ENCODE assay signal across 23 cellular contexts in genomic region chr1:222522105-222522915, GRCh38. TPM values are rescaled to one million over a fixed set of nuclear protein-coding genes. Genes with fewer than 3 reads are reported as not detected.
DNase-seq lines count a peak whose midpoint lies in the region; ATAC-seq, FAIRE-seq and TF ChIP-seq lines count a peak whose summit lies in the region.
"Had no signal": no experiment of that assay in that cellular context is flagged by ENCODE, and none has a peak within 500 bp of the region (broad histone marks: within the 10 kb centered on the region; RNA-seq: fewer than 3 reads in every experiment).

No MANE protein-coding gene starts in this region.

- peaks cover 4% of the 10 kb centered on the region for H3K27me3 Mint-ChIP-seq in GM23338 (ENCODE audit: insufficient read depth, low read depth, poor library complexity)
- peaks cover 4% of the 10 kb centered on the region for H3K27me3 Mint-ChIP-seq in activated CD8-positive, alpha-beta T cell treated with anti-CD3 and anti-CD28 coated beads, Interleukin-2, amount 10 ng/mL, durations not matched to agents 7 days and 5 days (ENCODE audit: low read depth)

- H3K36me3 ChIP-seq in GM23338 (ENCODE audit: insufficient read depth), result no peaks in the 10 kb centered on the region
- H3K36me3 ChIP-seq in adipocyte (ENCODE audit: control insufficient read depth, insufficient read depth, low read length, severe bottlenecking), result no peaks in the 10 kb centered on the region
- no peaks in the 10 kb centered on the region for H3K36me3 ChIP-seq in kidney (ENCODE audit: control insufficient read depth in 1 of 2, insufficient read depth in 2 of 2, low read length in 2 of 2)
- H3K36me3 ChIP-seq: SJSA1 had no signal

- no peaks in the 10 kb centered on the region for H3K4me1 ChIP-seq in GM23338 (ENCODE audit: insufficient read depth)
- peaks cover 3% of the 10 kb centered on the region for H3K4me1 ChIP-seq in adipocyte (ENCODE audit: control insufficient read depth, insufficient read depth, low read length)
- peaks cover 0 to 3% of the 10 kb centered on the region in 2 donors for H3K4me1 ChIP-seq in kidney (ENCODE audit: control insufficient read depth in 1 of 2, insufficient read depth in 1 of 2, low read depth in 1 of 2, low read length in 2 of 2)
- H3K4me1 ChIP-seq: SJSA1 had no signal

- no peak for FAIRE-seq in kidney (lab: Jason Lieb, UNC)
- FAIRE-seq: GM12892 had no signal

- H3K9ac ChIP-seq in adipocyte (ENCODE audit: low read length) (no peak overlapping the region), kidney (ENCODE audit: low read length in 2 of 2) (no peak overlapping the region)

- H3K27ac Mint-ChIP-seq in GM23338, result no peak overlapping the region
- H3K27ac Mint-ChIP-seq in activated CD8-positive, alpha-beta T cell treated with anti-CD3 and anti-CD28 coated beads, Interleukin-2, amount 10 ng/mL, durations not matched to agents 7 days and 5 days, result no peak overlapping the region
- H3K27ac Mint-ChIP-seq: IgD-negative memory B cell had no signal

- DNase-seq in GM23338 (ENCODE audit: low spot score) (no peak), NOMO-1 treated with dmso at 0.1 percent for 144 hours (lab: John Stamatoyannopoulos, UW; ENCODE audit: unreplicated experiment) (peak; percentile 4), adipocyte (ENCODE audit: low read depth) (no peak), left lobe of liver (ENCODE audit: low spot score) (no peak), DMS114 treated with DMSO at 0.1 percent for 48 hours (lab: John Stamatoyannopoulos, UW; ENCODE audit: unreplicated experiment) (no peak), kidney (no peak), cerebellum (ENCODE audit: low spot score) (no peak)
- DNase-seq in activated CD8-positive, alpha-beta T cell treated with anti-CD3 and anti-CD28 coated beads, Interleukin-2, amount 10 ng/mL, durations not matched to agents 7 days and 5 days, result no peak
- DNase-seq: Calu3; CD4-positive, CD25-positive, alpha-beta regulatory T cell; DMS79; NCI-H1048; NCI-H146; NCI-H2081 treated with DMSO at 0.1 percent for 48 hours; NCI-H2227 treated with DMSO at 0.1 percent for 48 hours; NCI-H526 treated with DMSO at 0.1 percent for 48 hours; NK-92 treated with Interleukin-12 subunit alpha and Interleukin-12 subunit beta, amount 100 ng/mL, for 24 hours had no signal

- TF ChIP-seq CTCF in GM23338 (conservative IDR thresholded peaks at IDR 0.05; ENCODE audit: low read depth in 2 of 2), result no peak
- no peak for TF ChIP-seq CTCF in kidney (IDR thresholded peaks at IDR 0.05; ENCODE audit: borderline replicate concordance, extremely low read depth, insufficient read depth)

- no peaks in the 10 kb centered on the region for H3K79me2 ChIP-seq in GM23338 (replicated peaks; ENCODE audit: insufficient read depth)

- H3K9me3 ChIP-seq in adipocyte (ENCODE audit: control insufficient read depth, low read length) (peaks cover 10% of the 10 kb centered on the region), kidney (ENCODE audit: control insufficient read depth in 1 of 2, low read length in 2 of 2) (peaks cover 4 to 8% of the 10 kb centered on the region in 2 donors)
- H3K9me3 ChIP-seq: SJSA1 had no signal

- no peaks in the 10 kb centered on the region for H3F3A ChIP-seq in GM23338 (replicated peaks; ENCODE audit: low read depth)

- H3K27me3 ChIP-seq in GM23338 (ENCODE audit: insufficient read depth), result no peaks in the 10 kb centered on the region
- H3K27me3 ChIP-seq in adipocyte (replicated peaks; ENCODE audit: control insufficient read depth, insufficient read depth, low read length), result no peaks in the 10 kb centered on the region
- H3K27me3 ChIP-seq: SJSA1 had no signal

- no peaks in the 10 kb centered on the region for H3K9me3 Mint-ChIP-seq in GM23338
- H3K9me3 Mint-ChIP-seq in activated CD8-positive, alpha-beta T cell treated with anti-CD3 and anti-CD28 coated beads, Interleukin-2, amount 10 ng/mL, durations not matched to agents 7 days and 5 days (ENCODE audit: insufficient read depth), result no peaks in the 10 kb centered on the region

- H3K9me2 ChIP-seq in GM23338 (ENCODE audit: insufficient read depth), result no peaks in the 10 kb centered on the region

- H3K4me2 ChIP-seq in GM23338, result no peak overlapping the region

- POLR2A ChIA-PET in activated CD8-positive, alpha-beta T cell treated with anti-CD3 and anti-CD28 coated beads, Interleukin-2, amount 10 ng/mL, durations not matched to agents 7 days and 5 days (lab: Charles Lee), result no interaction called here

- no peak overlapping the region for H3K4me3 Mint-ChIP-seq in GM23338
- no peak overlapping the region for H3K4me3 Mint-ChIP-seq in activated CD8-positive, alpha-beta T cell treated with anti-CD3 and anti-CD28 coated beads, Interleukin-2, amount 10 ng/mL, durations not matched to agents 7 days and 5 days
- H3K4me3 Mint-ChIP-seq: CD4-positive, CD25-positive, alpha-beta regulatory T cell; IgD-negative memory B cell had no signal

- peak overlapping the region; percentile 63; the same call in 1 of the 2 replicates for H2AFZ ChIP-seq in GM23338

- H3K4me3 ChIP-seq in GM23338 (no peak overlapping the region), adipocyte (ENCODE audit: low read length) (peak overlapping the region; percentile 4), kidney (ENCODE audit: low read length in 2 of 2) (no peak overlapping the region)
- H3K4me3 ChIP-seq: SJSA1 had no signal

- H3K27ac ChIP-seq in GM23338 (ENCODE audit: low read depth) (no peak overlapping the region), kidney (ENCODE audit: low read depth in 2 of 2, low read length in 2 of 2) (no peak overlapping the region)
- H3K27ac ChIP-seq: RWPE1, SJSA1 had no signal

- no peaks in the 10 kb centered on the region for H4K20me1 ChIP-seq in GM23338 (replicated peaks; ENCODE audit: insufficient read depth)

- H3K36me3 Mint-ChIP-seq in GM23338 (ENCODE audit: low read depth), result no peaks in the 10 kb centered on the region
- H3K36me3 Mint-ChIP-seq in activated CD8-positive, alpha-beta T cell treated with anti-CD3 and anti-CD28 coated beads, Interleukin-2, amount 10 ng/mL, durations not matched to agents 7 days and 5 days (ENCODE audit: low read depth), result no peaks in the 10 kb centered on the region
- H3K36me3 Mint-ChIP-seq: CD4-positive, CD25-positive, alpha-beta regulatory T cell had no signal

- CTCF ChIA-PET in activated CD8-positive, alpha-beta T cell treated with anti-CD3 and anti-CD28 coated beads, Interleukin-2, amount 10 ng/mL, durations not matched to agents 7 days and 5 days (lab: Charles Lee), result no interaction called here

- intact Hi-C loops in kidney (cut with DNase I), result no loop called here

- H3K4me1 Mint-ChIP-seq in GM23338, result no peaks in the 10 kb centered on the region
- peaks cover 3% of the 10 kb centered on the region for H3K4me1 Mint-ChIP-seq in activated CD8-positive, alpha-beta T cell treated with anti-CD3 and anti-CD28 coated beads, Interleukin-2, amount 10 ng/mL, durations not matched to agents 7 days and 5 days (ENCODE audit: low read depth)
- H3K4me1 Mint-ChIP-seq: CD4-positive, CD25-positive, alpha-beta regulatory T cell had no signal

- ATAC-seq in GM23338, result no peak
- peak; percentile 89 for ATAC-seq in left lobe of liver
- no peak for ATAC-seq in activated CD8-positive, alpha-beta T cell treated with anti-CD3 and anti-CD28 coated beads, Interleukin-2, amount 10 ng/mL, durations not matched to agents 7 days and 5 days
- ATAC-seq: HCT116 had no signal

TF ChIP-seq in GM23338, 12 proteins besides CTCF, POLR2A, EP300 and RAD21 (continues in another document):
- TF ChIP-seq STAT1 (IDR thresholded peaks at IDR 0.05; ENCODE audit: unreplicated experiment) (no peak), EZH2 (IDR thresholded peaks at IDR 0.05; ENCODE audit: low read depth, unreplicated experiment) (no peak), CREB1 (CRISPR knock-in tag; IDR thresholded peaks at IDR 0.05; ENCODE audit: low read depth) (no peak), ZNF114 (CRISPR knock-in tag; IDR thresholded peaks at IDR 0.05) (no peak), REST (IDR thresholded peaks at IDR 0.05; ENCODE audit: unreplicated experiment) (no peak)

RNA-seq across cellular contexts. Expression of gene HHIPL2, which starts 25.6 kb away (rescaled TPM):
- 0.52 TPM in 1 of 2 replicates, not detected in the other for total RNA-seq in GM23338 (2014; rRNA removed; shearing (Covaris generic))
- polyA plus RNA-seq in GM23338 (2016; fragmentation: Nextera tagmentation; extraction: Ambion mirVana) (not detected in 2 replicates), kidney (ENCODE audit: insufficient read depth, low read depth, low replicate concordance) (not detected)
- total RNA-seq in left lobe of liver (not detected), kidney (0.09 TPM), cerebellum (0.36 TPM)
- total RNA-seq in activated CD8-positive, alpha-beta T cell treated with anti-CD3 and anti-CD28 coated beads, Interleukin-2, amount 10 ng/mL, durations not matched to agents 7 days and 5 days, result under 1 TPM; 0.18 to 0.50 TPM
- total RNA-seq: CD4-positive, CD25-positive, alpha-beta regulatory T cell; G401 had no signal
- polyA plus RNA-seq: CD4-positive, CD25-positive, alpha-beta regulatory T cell; IgD-negative memory B cell had no signal
